Comparison of ENCODE assay signal across 24 cellular contexts in genomic region chr19:33801411-33801810, GRCh38. TPM values are rescaled to one million over a fixed set of nuclear protein-coding genes. Genes with fewer than 3 reads are reported as not detected.
"Had no signal": no experiment of that assay in that cellular context is flagged by ENCODE, and none has a peak within 500 bp of the region (broad histone marks: within the 10 kb centered on the region; RNA-seq: fewer than 3 reads in every experiment).

No MANE protein-coding gene starts in this region.

- H3K9me3 Mint-ChIP-seq: naive thymus-derived CD8-positive, alpha-beta T cell; nephron progenitor cell; stimulated activated effector memory CD8-positive, alpha-beta T cell treated with anti-CD3 and anti-CD28 coated beads, Interleukin-12 subunit alpha, Interleukin-12 subunit beta, amount 100 ng/mL, for 72 hours had no signal

- H3K4me2 ChIP-seq: smooth muscle cell had no signal

- H3K9me3 ChIP-seq: gastrocnemius medialis, lower lobe of right lung, neutrophil, right lobe of liver, stomach, thyroid gland had no signal

- H3K4me3 ChIP-seq: dorsolateral prefrontal cortex, gastrocnemius medialis, lower lobe of right lung, right lobe of liver, smooth muscle cell, stomach, thyroid gland had no signal

- H3K27me3 Mint-ChIP-seq: progenitor cell of endocrine pancreas had no signal

- H3K4me3 Mint-ChIP-seq: naive thymus-derived CD8-positive, alpha-beta T cell; nephron progenitor cell; stimulated activated effector memory CD8-positive, alpha-beta T cell treated with anti-CD3 and anti-CD28 coated beads, Interleukin-12 subunit alpha, Interleukin-12 subunit beta, amount 100 ng/mL, for 72 hours had no signal

- H3K36me3 Mint-ChIP-seq: naive thymus-derived CD8-positive, alpha-beta T cell; stimulated activated effector memory CD8-positive, alpha-beta T cell treated with anti-CD3 and anti-CD28 coated beads, Interleukin-12 subunit alpha, Interleukin-12 subunit beta, amount 100 ng/mL, for 72 hours had no signal

- H3K27ac Mint-ChIP-seq: nephron progenitor cell, progenitor cell of endocrine pancreas had no signal

- H3K4me1 ChIP-seq: lower lobe of right lung had no signal

- ATAC-seq: esophagus mucosa; gastrocnemius medialis; left ventricle myocardium superior; lower lobe of right lung; naive thymus-derived CD8-positive, alpha-beta T cell; right lobe of liver; stimulated activated effector memory CD8-positive, alpha-beta T cell treated with anti-CD3 and anti-CD28 coated beads, Interleukin-12 subunit alpha, Interleukin-12 subunit beta, amount 100 ng/mL, for 72 hours had no signal

- H3K27me3 ChIP-seq: right lobe of liver, thyroid gland had no signal

- H3K9ac ChIP-seq: parathyroid adenoma had no signal

- DNase-seq: dorsolateral prefrontal cortex; effector CD4-positive, alpha-beta T cell; foreskin fibroblast; gastrocnemius medialis; head of caudate nucleus; left ventricle myocardium superior; lower lobe of right lung; nephron progenitor cell; right lobe of liver; stimulated activated CD4-positive, alpha-beta T cell treated with anti-CD3 and anti-CD28 coated beads, Interleukin-12 subunit alpha, Interleukin-12 subunit beta, amount 100 ng/mL, for 4 hours; stimulated activated CD4-positive, alpha-beta T cell treated with anti-CD3 and anti-CD28 coated beads, Interleukin-1b, Interleukin-23, amount 100 ng/mL, for 48 hours; stimulated activated CD4-positive, alpha-beta T cell treated with anti-CD3 and anti-CD28 coated beads, Interleukin-4, amount 100 ng/mL, for 24 hours; stimulated activated naive CD4-positive, alpha-beta T cell treated with Interleukin-2 at 50 U/mL for 16 hours; stomach; thyroid gland; trophoblast cell had no signal

- H3K27ac ChIP-seq: epithelial cell of prostate, gastrocnemius medialis, lower lobe of right lung, neutrophil, parathyroid adenoma, right lobe of liver had no signal

- H3K36me3 ChIP-seq: gastrocnemius medialis, neutrophil had no signal

RNA-seq across cellular contexts. Expression of gene KCTD15, which starts 4.7 kb away (rescaled TPM):
- polyA plus RNA-seq: naive thymus-derived CD8-positive, alpha-beta T cell had no signal
